In the genomic region with DNA sequence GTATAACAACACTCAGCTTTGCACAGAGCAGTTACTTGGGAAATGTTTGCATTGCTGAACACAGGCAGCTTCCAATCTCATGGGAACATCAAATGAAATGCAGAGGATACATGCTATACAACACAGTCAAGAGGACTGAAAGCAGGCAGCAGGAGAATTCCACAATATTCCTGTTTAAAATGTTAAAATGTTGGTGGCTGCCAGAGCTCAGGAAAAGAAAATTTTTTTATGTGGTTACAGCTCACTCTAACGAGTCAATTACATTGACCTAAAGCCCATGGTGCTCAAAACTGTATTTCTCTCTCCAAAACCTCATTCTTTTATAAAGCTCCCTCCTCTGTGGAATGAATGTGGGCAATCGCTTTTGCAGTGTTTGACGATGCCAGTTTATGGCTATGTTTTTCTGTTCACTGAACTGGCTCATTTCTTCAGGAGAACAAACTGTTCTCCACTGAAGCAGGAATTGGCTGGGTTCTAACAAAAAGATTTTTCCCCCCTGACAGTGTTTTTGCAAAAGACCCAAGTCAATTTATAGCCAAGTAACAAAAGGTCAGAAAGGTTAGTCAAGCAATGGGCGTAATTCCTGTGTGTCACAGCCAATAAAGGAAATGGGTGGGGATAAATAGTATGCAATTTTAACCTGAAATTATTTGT, we compare ENCODE assay signal across 8 cellular contexts.
A peak's percentile ranks its signal among the peaks of the same experiment; 100 is the strongest.
DNase-seq lines count a peak whose midpoint lies in the region; ATAC-seq and TF ChIP-seq lines count a peak whose summit lies in the region.

No MANE protein-coding gene starts in this region.

- no peak for TF ChIP-seq CTCF in activated B cell treated with CpG ODN at 0.5 μM for 24 hours (IDR thresholded peaks at IDR 0.05)
- TF ChIP-seq CTCF in fibroblast of pulmonary artery (IDR thresholded peaks at IDR 0.05; ENCODE audit: low read length, missing control alignments) = no peak
- no peak for TF ChIP-seq CTCF in thoracic aorta (IDR thresholded peaks at IDR 0.05)

- peak overlapping the region; percentile 84 for H3K27ac Mint-ChIP-seq in activated B cell treated with CpG ODN at 0.5 μM for 24 hours

- DNase-seq in activated B cell treated with CpG ODN at 0.5 μM for 24 hours (no peak), fibroblast of pulmonary artery (ENCODE audit: low read depth) (peak; percentile 96), thoracic aorta (ENCODE audit: low spot score) (no peak), NK-92 (lab: John Stamatoyannopoulos, UW; ENCODE audit: unreplicated experiment) (no peak), COLO829 (ENCODE audit: low spot score) (no peak)

- intact Hi-C loops in activated B cell treated with CpG ODN at 0.5 μM for 24 hours (cut with micrococcal nuclease) = loop anchor here (1.0 to 5.0 kb wide), 5 partner anchors 16 to 111 kb away; a partner anchor contains a TSS

- no peaks in the 10 kb centered on the region for H3K9me3 ChIP-seq in muscle layer of colon (ENCODE audit: low read length)
- no peaks in the 10 kb centered on the region for H3K9me3 ChIP-seq in thoracic aorta

- no peaks in the 10 kb centered on the region for H3K9me3 Mint-ChIP-seq in activated B cell treated with CpG ODN at 0.5 μM for 24 hours

- no peak overlapping the region for H3K9ac ChIP-seq in muscle layer of colon (ENCODE audit: low read length)

- H3K4me3 ChIP-seq in fibroblast of pulmonary artery (replicated peaks; ENCODE audit: low read depth, low read length) = peak overlapping the region; percentile 36
- peak overlapping the region in 1 of 2 donors; percentile 0 for H3K4me3 ChIP-seq in muscle layer of colon (ENCODE audit: low read depth in 1 of 2, low read length in 2 of 2)
- peak overlapping the region; percentile 18 for H3K4me3 ChIP-seq in thoracic aorta

- CTCF ChIA-PET in activated B cell treated with CpG ODN at 0.5 μM for 24 hours (lab: Charles Lee) = interaction anchor here (1.0 to 1.1 kb wide), 2 partner anchors 17 to 91 kb away, joined by 3 read pairs; no protein-coding TSS in a partner anchor

- H3K27ac ChIP-seq in muscle layer of colon (ENCODE audit: low read depth, low read length) (peak overlapping the region; percentile 83), thoracic aorta (peak overlapping the region; percentile 92 to 97)

- POLR2A ChIA-PET in activated B cell treated with CpG ODN at 0.5 μM for 24 hours (lab: Charles Lee) = interaction anchor here (1.4 kb wide), 1 partner anchor 58 kb away, joined by 6 read pairs; no protein-coding TSS in a partner anchor

- peak overlapping the region; percentile 56 for H3K4me3 Mint-ChIP-seq in activated B cell treated with CpG ODN at 0.5 μM for 24 hours

- H3K27me3 Mint-ChIP-seq in activated B cell treated with CpG ODN at 0.5 μM for 24 hours = no peaks in the 10 kb centered on the region

- ATAC-seq in activated B cell treated with CpG ODN at 0.5 μM for 24 hours (ENCODE audit: low read depth) (peak; percentile 37), thoracic aorta (ENCODE audit: insufficient number of reproducible peaks, low FRiP score, low read depth) (peak; percentile 76), GM18909 (IDR thresholded peaks at IDR 0.05; ENCODE audit: poor library complexity, unreplicated experiment) (no peak), GM18867 (IDR thresholded peaks at IDR 0.05; ENCODE audit: unreplicated experiment) (no peak)

- H3K4me1 Mint-ChIP-seq in activated B cell treated with CpG ODN at 0.5 μM for 24 hours = peaks cover 73% of the 10 kb centered on the region

- H3K4me1 ChIP-seq in muscle layer of colon (ENCODE audit: insufficient read depth, low read length) (peaks cover 60% of the 10 kb centered on the region), thoracic aorta (ENCODE audit: control insufficient read depth in 1 of 2, low read depth in 2 of 2) (peaks cover 61 to 80% of the 10 kb centered on the region in 2 donors)

- H3K27me3 ChIP-seq in muscle layer of colon (ENCODE audit: control insufficient read depth in 1 of 2, insufficient read depth in 2 of 2, low read length in 2 of 2) (no peaks in the 10 kb centered on the region), thoracic aorta (replicated peaks; ENCODE audit: insufficient read depth) (no peaks in the 10 kb centered on the region)

- H3K36me3 ChIP-seq in muscle layer of colon (ENCODE audit: insufficient read depth, low read length) (no peaks in the 10 kb centered on the region), thoracic aorta (no peaks in the 10 kb centered on the region)

- no peaks in the 10 kb centered on the region for H3K36me3 Mint-ChIP-seq in activated B cell treated with CpG ODN at 0.5 μM for 24 hours (ENCODE audit: low read depth)

Comparison
In these comparisons a context has a peak if more than half of its experiments do, and no peak if none do; other contexts are left out.
1. ATAC-seq: peak in activated B cell treated with CpG ODN at 0.5 μM for 24 hours (single experiment) and thoracic aorta (single experiment); none in GM18909 (single experiment) and GM18867 (single experiment).